18 cellular contexts compared by ENCODE assay signal in genomic region chr18:78730564-78731422, GRCh38.
A peak's percentile ranks its signal among the peaks of the same experiment; 100 is the strongest.
DNase-seq lines count a peak whose midpoint lies in the region; ATAC-seq and TF ChIP-seq lines count a peak whose summit lies in the region.
"Had no signal": no experiment of that assay in that cellular context is flagged by ENCODE, and none has a peak within 500 bp of the region (broad histone marks: within the 10 kb centered on the region; RNA-seq: fewer than 3 reads in every experiment).

No MANE protein-coding gene starts in this region.

- TF ChIP-seq EP300 in stomach (IDR thresholded peaks at IDR 0.05), result no peak

- TF ChIP-seq CTCF in stomach (IDR thresholded peaks at IDR 0.05), result no peak

- no peak overlapping the region for H3K27ac ChIP-seq in stomach
- H3K27ac ChIP-seq: 22Rv1 had no signal

- peaks cover 0 to 42% (median 2%) of the 10 kb centered on the region in 3 donors for H3K27me3 ChIP-seq in stomach

- no peaks in the 10 kb centered on the region for H3K27me3 Mint-ChIP-seq in activated T-cell treated with anti-CD3 and anti-CD28 coated beads, Interleukin-2, amount 50 U/mL, for 4 hours (ENCODE audit: low read depth)
- H3K27me3 Mint-ChIP-seq: CD4-positive, CD25-positive, alpha-beta regulatory T cell had no signal

- no peaks in the 10 kb centered on the region for H3K4me1 ChIP-seq in stomach

- H3K36me3 Mint-ChIP-seq in activated T-cell treated with anti-CD3 and anti-CD28 coated beads, Interleukin-2, amount 50 U/mL, for 4 hours (ENCODE audit: insufficient read depth), result no peaks in the 10 kb centered on the region
- H3K36me3 Mint-ChIP-seq: CD4-positive, CD25-positive, alpha-beta regulatory T cell had no signal

- H3K9me3 Mint-ChIP-seq in activated T-cell treated with anti-CD3 and anti-CD28 coated beads, Interleukin-2, amount 50 U/mL, for 4 hours, result no peaks in the 10 kb centered on the region

- no peaks in the 10 kb centered on the region for H3K36me3 ChIP-seq in stomach

- ATAC-seq in left colon, result peak; percentile 36
- ATAC-seq in activated T-cell treated with anti-CD3 and anti-CD28 coated beads, Interleukin-2, amount 50 U/mL, for 4 hours, result no peak

- WGBS in stomach, 5 donors, result 57 to 64% (median 60%) methylated on average over 21 to 33 of the region's 33 CpGs

- H3K4me3 ChIP-seq in stomach, result no peak overlapping the region

- intact Hi-C loops in left colon (cut with DNase I, micrococcal nuclease) (no loop called here), stomach (cut with DNase I; ENCODE audit: low total_unique reads) (no loop called here)

- H3K4me1 Mint-ChIP-seq in activated T-cell treated with anti-CD3 and anti-CD28 coated beads, Interleukin-2, amount 50 U/mL, for 4 hours (ENCODE audit: low read depth), result no peaks in the 10 kb centered on the region
- H3K4me1 Mint-ChIP-seq: B cell; CD4-positive, CD25-positive, alpha-beta regulatory T cell had no signal

- H3K4me3 Mint-ChIP-seq in activated T-cell treated with anti-CD3 and anti-CD28 coated beads, Interleukin-2, amount 50 U/mL, for 4 hours, result no peak overlapping the region
- H3K4me3 Mint-ChIP-seq: B cell; CD4-positive, CD25-positive, alpha-beta regulatory T cell had no signal

- no peak for TF ChIP-seq POLR2A in stomach (IDR thresholded peaks at IDR 0.05)

- H3K9me3 ChIP-seq in stomach, result no peaks in the 10 kb centered on the region

- peak; percentile 32 to 41 for DNase-seq in NOMO-1 (lab: John Stamatoyannopoulos, UW; ENCODE audit: unreplicated experiment in 2 of 2)
- no peak for DNase-seq in NOMO-1 treated with dmso at 0.1 percent for 144 hours (lab: John Stamatoyannopoulos, UW; ENCODE audit: unreplicated experiment)
- peak; percentile 26 for DNase-seq in SW480 (ENCODE audit: low spot score)
- no peak for DNase-seq in left colon
- DNase-seq in stomach, result peak; percentile 14
- DNase-seq in SW 1271 (lab: John Stamatoyannopoulos, UW), result no peak
- no peak for DNase-seq in stimulated activated naive CD4-positive, alpha-beta T cell (lab: John Stamatoyannopoulos, UW)
- no peak for DNase-seq in activated T-cell treated with anti-CD3 and anti-CD28 coated beads, Interleukin-2, amount 50 U/mL, for 4 hours
- DNase-seq: Calu3; CD4-positive, CD25-positive, alpha-beta regulatory T cell; HCEC 1CT; NCI-H1417 treated with DMSO at 0.1 percent for 48 hours; NCI-H1930; NCI-H526 treated with DMSO at 0.1 percent for 48 hours; OCI-M1; RPMI8226 had no signal

Comparison
In these comparisons a context has a peak if more than half of its experiments do, and no peak if none do; other contexts are left out.
1. DNase-seq: peak in NOMO-1 (2 of 2), SW480 (single experiment) and stomach (single experiment); none in NOMO-1 treated with dmso at 0.1 percent for 144 hours (single experiment), left colon (0 of 2), SW 1271 (0 of 2), stimulated activated naive CD4-positive, alpha-beta T cell (0 of 6) and activated T-cell treated with anti-CD3 and anti-CD28 coated beads, Interleukin-2, amount 50 U/mL, for 4 hours (single experiment).